1 cellular context compared by ENCODE assay signal in genomic region chr7:92588561-92588960, GRCh38.
TF ChIP-seq lines count a peak whose summit lies in the region.

No MANE protein-coding gene starts in this region.

TF ChIP-seq in IMR-90, 13 proteins besides CTCF, POLR2A, EP300 and RAD21:
- TF ChIP-seq SMC3 (IDR thresholded peaks at IDR 0.05; ENCODE audit: low read depth, low read length) (no peak), CHD1 (IDR thresholded peaks at IDR 0.05; ENCODE audit: low read depth, low read length) (no peak), CEBPB (IDR thresholded peaks at IDR 0.05; ENCODE audit: low read depth, low read length) (no peak), RCOR1 (IDR thresholded peaks at IDR 0.05; ENCODE audit: insufficient replicate concordance, low read length) (no peak), NFE2L2 (IDR thresholded peaks at IDR 0.05; ENCODE audit: low read depth, low read length) (no peak), ELK1 (IDR thresholded peaks at IDR 0.05; ENCODE audit: borderline replicate concordance, low read depth, low read length) (no peak), RFX5 (IDR thresholded peaks at IDR 0.05; ENCODE audit: low read depth, low read length) (no peak), MXI1 (IDR thresholded peaks at IDR 0.05; ENCODE audit: borderline replicate concordance, low read depth, low read length) (no peak), BHLHE40 (IDR thresholded peaks at IDR 0.05; ENCODE audit: low read depth, low read length) (no peak), MAFK (IDR thresholded peaks at IDR 0.05; ENCODE audit: low read depth, low read length) (no peak), MAZ (IDR thresholded peaks at IDR 0.05; ENCODE audit: borderline replicate concordance, low read depth, low read length) (no peak), USF2 (IDR thresholded peaks at IDR 0.05; ENCODE audit: low read depth, low read length) (no peak), FOS (IDR thresholded peaks at IDR 0.05; ENCODE audit: low read depth, low read length) (no peak)
TF ChIP-seq in IMR-90: peak in this region for 0.
